Comparison of ENCODE assay signal across 1 cellular context in the genomic region with DNA sequence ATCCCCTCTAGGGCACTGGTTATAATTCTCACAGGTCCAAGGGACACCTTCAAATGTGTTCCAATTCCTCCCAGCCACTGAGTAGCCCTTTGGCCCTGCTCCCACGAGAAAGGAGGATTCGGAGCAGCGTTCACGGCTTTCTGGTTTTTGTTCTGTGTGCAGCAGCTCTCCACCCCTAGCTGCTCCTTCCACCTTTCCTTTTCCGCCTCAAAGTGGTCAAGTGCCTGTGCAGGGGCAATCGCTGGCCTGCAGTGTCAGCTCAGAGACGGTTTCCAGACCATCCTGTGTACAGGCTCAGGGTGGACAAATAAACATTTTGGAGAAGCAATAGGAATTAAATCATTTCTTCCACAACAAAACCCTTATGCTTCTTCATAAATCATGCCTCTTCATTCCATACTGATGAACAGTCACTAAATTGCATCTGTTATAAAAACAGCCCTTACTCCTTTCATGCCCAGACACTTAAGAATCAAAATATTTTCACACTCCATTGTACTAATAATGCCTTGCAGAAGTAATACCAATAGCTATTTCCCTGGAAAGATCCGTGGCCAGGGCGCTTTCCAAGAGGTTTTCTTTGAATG.
TF ChIP-seq lines count a peak whose summit lies in the region.

No MANE protein-coding gene starts in this region.

TF ChIP-seq in liver, 16 proteins besides CTCF, POLR2A, EP300 and RAD21 (continued from another document):
- TF ChIP-seq TAF1 (conservative IDR thresholded peaks at IDR 0.05) (no peak), JUND (IDR thresholded peaks at IDR 0.05) (no peak), RXRA (IDR thresholded peaks at IDR 0.05) (no peak), SP1 (IDR thresholded peaks at IDR 0.05) (no peak), NR2F2 (IDR thresholded peaks at IDR 0.05) (no peak), EGR1 (IDR thresholded peaks at IDR 0.05; ENCODE audit: low read depth in 2 of 2) (no peak), FOXA2 (IDR thresholded peaks at IDR 0.05) (no peak), FOXA1 (IDR thresholded peaks at IDR 0.05) (no peak), YY1 (IDR thresholded peaks at IDR 0.05) (no peak), GABPA (IDR thresholded peaks at IDR 0.05 in 1 of 2, conservative IDR thresholded peaks at IDR 0.05 in 1 of 2) (no peak), HNF4G (IDR thresholded peaks at IDR 0.05) (no peak)
- TF ChIP-seq, protein P1, sequence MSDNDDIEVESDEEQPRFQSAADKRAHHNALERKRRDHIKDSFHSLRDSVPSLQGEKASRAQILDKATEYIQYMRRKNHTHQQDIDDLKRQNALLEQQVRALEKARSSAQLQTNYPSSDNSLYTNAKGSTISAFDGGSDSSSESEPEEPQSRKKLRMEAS (IDR thresholded peaks at IDR 0.05): no peak
